In the genomic region with DNA sequence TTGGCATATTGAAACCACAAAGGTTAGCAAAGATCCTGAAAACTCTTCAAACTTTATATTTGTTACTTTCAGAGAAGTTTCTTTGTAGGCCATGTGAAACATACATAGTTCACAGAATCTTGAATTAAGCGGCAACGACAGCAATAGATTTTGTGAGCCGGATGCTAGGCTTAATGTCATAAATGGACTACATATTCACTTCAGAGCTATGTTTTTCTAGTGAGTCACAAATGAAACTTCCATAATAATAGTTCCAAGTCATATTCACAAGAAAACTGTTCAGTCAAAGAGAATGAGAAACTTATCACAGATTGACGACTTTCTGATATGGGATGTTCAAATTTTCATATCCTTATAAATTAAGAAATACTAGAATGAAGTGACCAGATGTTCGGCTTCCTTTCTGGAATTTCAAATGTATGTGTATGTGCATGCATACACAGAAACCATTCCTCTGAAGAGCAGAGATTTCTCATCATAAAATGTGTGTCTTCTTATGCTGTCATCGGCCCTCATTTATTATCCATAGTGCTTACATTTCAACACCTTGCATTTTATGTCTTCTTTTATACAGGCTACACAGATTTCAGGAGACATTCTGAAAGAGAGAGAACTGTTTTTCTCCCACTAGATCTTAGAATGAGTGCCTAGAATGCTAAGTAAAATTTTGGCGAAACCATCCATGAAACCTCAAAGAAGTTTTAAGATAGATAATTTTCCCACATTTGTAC, we compare ENCODE assay signal across 19 cellular contexts.
A peak's percentile ranks its signal among the peaks of the same experiment; 100 is the strongest.
DNase-seq lines count a peak whose midpoint lies in the region; ATAC-seq and TF ChIP-seq lines count a peak whose summit lies in the region.
"Had no signal": no experiment of that assay in that cellular context is flagged by ENCODE, and none has a peak within 500 bp of the region (broad histone marks: within the 10 kb centered on the region; RNA-seq: fewer than 3 reads in every experiment).

No MANE protein-coding gene starts in this region.

- peaks cover 2% of the 10 kb centered on the region; the same call in 1 of the 2 replicates for H3K27me3 Mint-ChIP-seq in HFFc6 (ENCODE audit: insufficient read depth)
- H3K27me3 Mint-ChIP-seq: activated CD4-positive, alpha-beta memory T cell treated with anti-CD3 and anti-CD28 coated beads, Interleukin-2, amount 10 ng/mL, durations not matched to agents 7 days and 5 days; CD4-positive, CD25-positive, alpha-beta regulatory T cell; naive thymus-derived CD8-positive, alpha-beta T cell; stimulated activated naive B cell treated with anti-CD40 and anti-IgM and Interleukin-4, amounts not matched to agents 10 μg/mL and 1 μg/mL and 100 μg/mL, for 72 hours had no signal

- H3K4me3 Mint-ChIP-seq in HFFc6 = no peak overlapping the region
- H3K4me3 Mint-ChIP-seq: activated CD4-positive, alpha-beta memory T cell treated with anti-CD3 and anti-CD28 coated beads, Interleukin-2, amount 10 ng/mL, durations not matched to agents 7 days and 5 days; CD4-positive, CD25-positive, alpha-beta regulatory T cell; naive thymus-derived CD8-positive, alpha-beta T cell; stimulated activated naive B cell treated with anti-CD40 and anti-IgM and Interleukin-4, amounts not matched to agents 10 μg/mL and 1 μg/mL and 100 μg/mL, for 72 hours had no signal

- H3K36me3 ChIP-seq in H7 (replicated peaks; ENCODE audit: control insufficient read depth, insufficient read depth, low read length) = no peaks in the 10 kb centered on the region
- H3K36me3 ChIP-seq: left lung had no signal

- DNase-seq in GM04504 (ENCODE audit: low read depth) (peak; percentile 25), astrocyte of the hippocampus (ENCODE audit: low read depth, low spot score) (peak; percentile 43), retinal pigment epithelial cell (ENCODE audit: low read depth) (peak; percentile 21), HFFc6 (no peak), H7 (no peak), KG1 (lab: John Stamatoyannopoulos, UW) (no peak)
- DNase-seq: activated CD4-positive, alpha-beta memory T cell treated with anti-CD3 and anti-CD28 coated beads, Interleukin-2, amount 10 ng/mL, durations not matched to agents 7 days and 5 days; activated effector memory CD4-positive, alpha-beta T cell treated with anti-CD3 and anti-CD28 coated beads, Interleukin-2, amount 50 U/mL, for 16 hours; CD4-positive, CD25-positive, alpha-beta regulatory T cell; left lung; naive thymus-derived CD8-positive, alpha-beta T cell; NCI-H1417; NCI-H69; SHP77 treated with DMSO at 0.1 percent for 48 hours; stimulated activated CD4-positive, alpha-beta T cell treated with anti-CD3 and anti-CD28 coated beads, Interleukin-4, amount 100 ng/mL, for 4 hours; stimulated activated naive B cell treated with anti-CD40 and anti-IgM and Interleukin-4, amounts not matched to agents 10 μg/mL and 1 μg/mL and 100 μg/mL, for 72 hours; T-helper 9 cell had no signal

- peaks cover 27% of the 10 kb centered on the region for H3K9me3 Mint-ChIP-seq in HFFc6

- peak; percentile 9 for ATAC-seq in HG03025 (IDR thresholded peaks at IDR 0.05; ENCODE audit: low FRiP score, unreplicated experiment)
- no peak for ATAC-seq in GM21515 (IDR thresholded peaks at IDR 0.05; ENCODE audit: unreplicated experiment)
- ATAC-seq: left lung; naive thymus-derived CD8-positive, alpha-beta T cell; stimulated activated naive B cell treated with anti-CD40 and anti-IgM and Interleukin-4, amounts not matched to agents 10 μg/mL and 1 μg/mL and 100 μg/mL, for 72 hours had no signal

- TF ChIP-seq CTCF in retinal pigment epithelial cell (conservative IDR thresholded peaks at IDR 0.05; ENCODE audit: low read depth, low read length) = no peak
- TF ChIP-seq CTCF in HFFc6 (IDR thresholded peaks at IDR 0.05) = no peak

- H3K4me1 Mint-ChIP-seq in HFFc6 (ENCODE audit: low read depth) = no peaks in the 10 kb centered on the region
- H3K4me1 Mint-ChIP-seq: activated CD4-positive, alpha-beta memory T cell treated with anti-CD3 and anti-CD28 coated beads, Interleukin-2, amount 10 ng/mL, durations not matched to agents 7 days and 5 days; CD4-positive, CD25-positive, alpha-beta regulatory T cell; naive thymus-derived CD8-positive, alpha-beta T cell; stimulated activated naive B cell treated with anti-CD40 and anti-IgM and Interleukin-4, amounts not matched to agents 10 μg/mL and 1 μg/mL and 100 μg/mL, for 72 hours had no signal

- no peaks in the 10 kb centered on the region for H3K27me3 ChIP-seq in H7 (ENCODE audit: control insufficient read depth, insufficient read depth, low read length)
- H3K27me3 ChIP-seq: left lung had no signal

- no peak overlapping the region; the same call in 1 of the 2 replicates for H3K27ac Mint-ChIP-seq in HFFc6
- H3K27ac Mint-ChIP-seq: activated CD4-positive, alpha-beta memory T cell treated with anti-CD3 and anti-CD28 coated beads, Interleukin-2, amount 10 ng/mL, durations not matched to agents 7 days and 5 days; CD4-positive, CD25-positive, alpha-beta regulatory T cell; naive thymus-derived CD8-positive, alpha-beta T cell; stimulated activated naive B cell treated with anti-CD40 and anti-IgM and Interleukin-4, amounts not matched to agents 10 μg/mL and 1 μg/mL and 100 μg/mL, for 72 hours had no signal

- no peaks in the 10 kb centered on the region; the same call in 1 of the 2 replicates for H3K36me3 Mint-ChIP-seq in HFFc6 (ENCODE audit: low read depth)
- H3K36me3 Mint-ChIP-seq: CD4-positive, CD25-positive, alpha-beta regulatory T cell; naive thymus-derived CD8-positive, alpha-beta T cell; stimulated activated naive B cell treated with anti-CD40 and anti-IgM and Interleukin-4, amounts not matched to agents 10 μg/mL and 1 μg/mL and 100 μg/mL, for 72 hours had no signal

- H3K4me3 ChIP-seq in retinal pigment epithelial cell (ENCODE audit: low read length) (no peak overlapping the region), H7 (ENCODE audit: insufficient read depth, low read depth, low read length) (no peak overlapping the region)
- H3K4me3 ChIP-seq: left lung had no signal

Comparison
In these comparisons a context has a peak if more than half of its experiments do, and no peak if none do; other contexts are left out.
1. DNase-seq: peak in GM04504 (single experiment), astrocyte of the hippocampus (single experiment) and retinal pigment epithelial cell (single experiment); none in HFFc6 (single experiment), H7 (single experiment) and KG1 (single experiment).